8 cellular contexts compared by ENCODE assay signal in the genomic region with DNA sequence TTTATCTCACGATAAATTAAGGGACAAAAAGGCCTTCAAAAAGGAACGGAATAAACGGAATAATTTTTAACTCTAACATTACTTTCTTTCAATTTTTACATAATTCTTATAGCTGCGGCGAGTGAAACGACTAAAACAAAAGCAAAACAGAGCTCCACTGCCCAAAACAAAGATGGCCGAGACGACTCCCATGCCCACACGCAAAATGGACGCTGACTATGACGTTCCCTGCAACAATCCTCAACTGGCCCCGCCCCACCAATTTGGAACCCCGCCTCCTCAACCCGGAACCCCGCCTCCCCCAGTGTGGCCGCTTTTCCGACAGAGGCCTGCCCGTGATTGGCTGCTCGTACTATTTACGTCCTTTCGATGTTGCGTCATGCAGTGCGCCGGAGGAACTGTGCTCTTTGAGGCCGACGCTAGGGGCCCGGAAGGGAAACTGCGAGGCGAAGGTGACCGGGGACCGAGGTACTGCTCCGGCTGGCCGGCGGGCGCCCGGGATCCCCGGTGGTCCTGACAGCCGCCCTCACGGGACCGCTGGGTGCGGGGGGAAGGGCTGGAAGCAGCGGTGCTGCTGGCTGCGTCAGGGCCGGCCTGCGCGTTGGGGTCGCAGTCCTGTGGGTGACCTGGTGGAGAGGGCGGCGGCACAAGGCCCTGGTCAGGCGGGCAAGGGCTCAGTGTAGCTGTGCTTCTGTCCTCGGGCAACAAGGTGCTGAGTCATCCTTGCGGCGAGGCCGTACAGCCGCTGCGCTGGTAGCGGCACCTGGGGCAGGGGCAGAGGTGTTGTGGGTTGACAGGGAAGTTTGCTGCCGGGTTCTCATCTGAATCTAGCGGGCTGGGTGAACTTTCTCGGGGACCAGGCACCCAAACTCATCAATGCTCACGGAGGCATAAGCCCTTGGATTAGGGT. TPM values are rescaled to one million over a fixed set of nuclear protein-coding genes. Genes with fewer than 3 reads are reported as not detected.
DNase-seq lines count a peak whose midpoint lies in the region; FAIRE-seq and TF ChIP-seq lines count a peak whose summit lies in the region.

A gene with protein sequence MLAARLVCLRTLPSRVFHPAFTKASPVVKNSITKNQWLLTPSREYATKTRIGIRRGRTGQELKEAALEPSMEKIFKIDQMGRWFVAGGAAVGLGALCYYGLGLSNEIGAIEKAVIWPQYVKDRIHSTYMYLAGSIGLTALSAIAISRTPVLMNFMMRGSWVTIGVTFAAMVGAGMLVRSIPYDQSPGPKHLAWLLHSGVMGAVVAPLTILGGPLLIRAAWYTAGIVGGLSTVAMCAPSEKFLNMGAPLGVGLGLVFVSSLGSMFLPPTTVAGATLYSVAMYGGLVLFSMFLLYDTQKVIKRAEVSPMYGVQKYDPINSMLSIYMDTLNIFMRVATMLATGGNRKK (plus strand): TSS at position 384 of the 910 bp plus-strand sequence. CDS start 1,992 bp downstream, outside the sequence.

- DNase-seq in COLO829 (ENCODE audit: low spot score) = peak; percentile 84
- peak; percentile 94 for DNase-seq in GM20000 (ENCODE audit: low spot score)
- peak; percentile 93 for DNase-seq in HT1080 (ENCODE audit: low read depth)
- DNase-seq in NOMO-1 treated with DMSO at 0.1 percent for 48 hours (lab: John Stamatoyannopoulos, UW; ENCODE audit: unreplicated experiment) = peak; percentile 96
- peak; percentile 95 to 98 (median 96) for DNase-seq in activated CD8-positive, alpha-beta memory T cell treated with anti-CD3 and anti-CD28 coated beads for 48 hours (ENCODE audit: low read depth in 2 of 3, low spot score in 2 of 3)
- peak; percentile 97 to 100 for DNase-seq in H1 (ENCODE audit: low read depth in 1 of 2, low spot score in 2 of 2)
- peak; percentile 99 for DNase-seq in mesenchymal stem cell
- DNase-seq in stimulated activated CD8-positive, alpha-beta memory T cell treated with anti-CD3 and anti-CD28 coated beads, Interleukin-15, amount 100 ng/mL, for 1 hour (ENCODE audit: low read depth) = peak; percentile 100

- H4K91ac ChIP-seq in H1 (replicated peaks; ENCODE audit: insufficient read length, low read length) (peak within 1 kb of the TSS; percentile 56), mesenchymal stem cell (ENCODE audit: low read length) (peak within 1 kb of the TSS; percentile 98)

- H2BK20ac ChIP-seq in H1 (ENCODE audit: low read length) = no peak within 1 kb of the TSS

- H3K23me2 ChIP-seq in H1 (ENCODE audit: low read depth, low read length) = no peaks in the 10 kb centered on the region; the same call in 1 of the 2 replicates

- peaks cover 8 to 24% of the 10 kb centered on the region in 2 experiments for H3K79me2 ChIP-seq in H1 (ENCODE audit: control insufficient read depth in 1 of 2, insufficient read depth in 2 of 2, low read length in 2 of 2)

- POLR2A ChIA-PET in H1 (lab: Charles Lee; ENCODE audit: partially characterized antibody) = interaction anchor here (0.7 to 3.4 kb wide), 20 partner anchors 8 to 373 kb away, joined by 3 to 16 read pairs (median 4); a partner anchor contains a TSS

- H3K9me3 ChIP-seq in H1 (ENCODE audit: insufficient read depth in 2 of 2, low read depth in 1 of 2, low read length in 1 of 2) (no peaks in the 10 kb centered on the region), mesenchymal stem cell (ENCODE audit: control insufficient read depth, low read length) (no peaks in the 10 kb centered on the region)

- peak; percentile 82 for FAIRE-seq in H1 (lab: Jason Lieb, UNC)

- no peak within 1 kb of the TSS for H3K23ac ChIP-seq in H1 (ENCODE audit: insufficient read length)
- peak within 1 kb of the TSS in 1 of 2 experiments; percentile 34 for H3K23ac ChIP-seq in mesenchymal stem cell (ENCODE audit: low read length in 2 of 2)

- H3K4me1 ChIP-seq in H1 (replicated peaks in 1 of 4; ENCODE audit: control insufficient read depth in 3 of 4, insufficient read depth in 4 of 4, low read length in 3 of 4) (peaks cover 3 to 9% (median 4%) of the 10 kb centered on the region in 4 experiments; a peak in 6 of 7 replicates), mesenchymal stem cell (ENCODE audit: control insufficient read depth, insufficient read depth, low read depth, low read length) (peaks cover 2% of the 10 kb centered on the region)

- H3K79me1 ChIP-seq in H1 (ENCODE audit: low read depth, low read length) = peaks cover 2% of the 10 kb centered on the region; the same call in 1 of the 2 replicates
- H3K79me1 ChIP-seq in mesenchymal stem cell (replicated peaks; ENCODE audit: low read length, poor library complexity, severe bottlenecking) = peaks cover 5% of the 10 kb centered on the region

- H2AK5ac ChIP-seq in H1 (ENCODE audit: low read depth, low read length) (no peak within 1 kb of the TSS), mesenchymal stem cell (ENCODE audit: low read length, severe bottlenecking) (no peak within 1 kb of the TSS)

- H3K9ac ChIP-seq in H1 (replicated peaks in 1 of 4; ENCODE audit: extremely low read depth in 1 of 4, low read depth in 3 of 4, low read length in 3 of 4) (peak within 1 kb of the TSS; percentile 80 to 93 (median 87)), mesenchymal stem cell (ENCODE audit: low read length) (peak within 1 kb of the TSS; percentile 99)

- H2BK12ac ChIP-seq in H1 (ENCODE audit: low read depth, low read length) = peak within 1 kb of the TSS; percentile 76
- peak within 1 kb of the TSS in 1 of 2 experiments; percentile 49 for H2BK12ac ChIP-seq in mesenchymal stem cell (ENCODE audit: low read length in 2 of 2)

- WGBS in H1 (ENCODE audit: extremely low coverage in 1 of 2, insufficient coverage in 1 of 2, insufficient read length in 1 of 2, insufficient replicate concordance in 2 of 2, low coverage in 1 of 2, low lambda C conversion rate in 2 of 2, missing lambda C conversion rate in 1 of 2), 2 experiments = 3% methylated on average over 56 of the region's 61 CpGs; no CpG with 5 or more reads in 1 of the 2 experiments
- 0% methylated on average over 61 of the region's 61 CpGs for WGBS in mesenchymal stem cell

- H4K5ac ChIP-seq in H1 (ENCODE audit: insufficient read length, low read depth, low read length) = peak within 1 kb of the TSS; percentile 70

- peak within 1 kb of the TSS; percentile 71 for H2AFZ ChIP-seq in H1 (ENCODE audit: low read length)
- H2AFZ ChIP-seq in mesenchymal stem cell (ENCODE audit: low read depth, low read length) = peak within 1 kb of the TSS; percentile 89

- H2BK5ac ChIP-seq in H1 (ENCODE audit: low read depth, low read length) (peak within 1 kb of the TSS; percentile 80), mesenchymal stem cell (ENCODE audit: low read depth, low read length, poor library complexity, severe bottlenecking) (no peak within 1 kb of the TSS)

- H3K18ac ChIP-seq in H1 (ENCODE audit: extremely low read depth, low read length) (peak within 1 kb of the TSS; percentile 13; the same call in 1 of the 2 replicates), mesenchymal stem cell (ENCODE audit: low read depth in 1 of 2, low read length in 2 of 2) (peak within 1 kb of the TSS; percentile 79 to 86)

- H3K4ac ChIP-seq in H1 (replicated peaks; ENCODE audit: insufficient read length, low read depth, low read length) = no peak within 1 kb of the TSS
- H3K4ac ChIP-seq in mesenchymal stem cell (ENCODE audit: low read depth in 1 of 2, low read length in 2 of 2) = peak within 1 kb of the TSS; percentile 10 to 90

- H4K20me1 ChIP-seq in H1 (replicated peaks in 1 of 2; ENCODE audit: control insufficient read depth in 1 of 2, insufficient read depth in 2 of 2, low read length in 2 of 2) = peaks cover 0 to 1% of the 10 kb centered on the region in 2 experiments

- H3K27ac ChIP-seq in H1 (ENCODE audit: low read depth, low read length) (peak within 1 kb of the TSS; percentile 83), mesenchymal stem cell (ENCODE audit: low read length, poor library complexity, severe bottlenecking) (peak within 1 kb of the TSS; percentile 29)

- H2BK15ac ChIP-seq in H1 (ENCODE audit: low read length) = no peak within 1 kb of the TSS
- peak within 1 kb of the TSS; percentile 62 for H2BK15ac ChIP-seq in mesenchymal stem cell (ENCODE audit: low read depth, poor library complexity, severe bottlenecking)

- H3K4me3 ChIP-seq in H1 (ENCODE audit: extremely low read depth in 1 of 4, insufficient read depth in 2 of 4, low read depth in 3 of 4, low read length in 4 of 4) (peak within 1 kb of the TSS; percentile 88 to 97 (median 96)), mesenchymal stem cell (ENCODE audit: insufficient read depth in 1 of 2, low read depth in 1 of 2, low read length in 2 of 2) (peak within 1 kb of the TSS; percentile 90 to 95)

- H4K8ac ChIP-seq in H1 (ENCODE audit: extremely low read depth, insufficient read depth, low read length) = peak within 1 kb of the TSS; percentile 93
- H4K8ac ChIP-seq in mesenchymal stem cell (ENCODE audit: low read length) = peak within 1 kb of the TSS; percentile 94

- H2BK120ac ChIP-seq in H1 (replicated peaks; ENCODE audit: low read depth, low read length) = peak within 1 kb of the TSS; percentile 19
- peak within 1 kb of the TSS; percentile 51 for H2BK120ac ChIP-seq in mesenchymal stem cell (ENCODE audit: low read depth, low read length)

- H3K36me3 ChIP-seq in H1 (ENCODE audit: control insufficient read depth in 2 of 4, insufficient read depth in 4 of 4, low read length in 3 of 4) (peaks cover 8 to 32% (median 12%) of the 10 kb centered on the region in 4 experiments; a peak in 7 of 8 replicates), mesenchymal stem cell (ENCODE audit: control insufficient read depth in 1 of 2, insufficient read depth in 2 of 2, low read depth in 1 of 2, low read length in 2 of 2) (peaks cover 0 to 31% of the 10 kb centered on the region in 2 experiments)

- peak; percentile 77 to 80 for TF ChIP-seq POLR2A in H1 (IDR thresholded peaks at IDR 0.05; ENCODE audit: control extremely low read depth in 1 of 2, low read depth in 2 of 2, low read length in 2 of 2)

- TF ChIP-seq RAD21 in H1 (IDR thresholded peaks at IDR 0.05 in 1 of 2, conservative IDR thresholded peaks at IDR 0.05 in 1 of 2; ENCODE audit: low read depth in 2 of 2, low read length in 2 of 2) = no peak

- TF ChIP-seq EP300 in H1 (IDR thresholded peaks at IDR 0.05; ENCODE audit: borderline replicate concordance in 1 of 2, low read depth in 2 of 2, low read length in 2 of 2) = no peak

- H3K56ac ChIP-seq in H1 (replicated peaks; ENCODE audit: insufficient read length, low read depth, low read length) = peak within 1 kb of the TSS; percentile 63

- TF ChIP-seq CTCF in GM20000 (IDR thresholded peaks at IDR 0.05; ENCODE audit: extremely low read depth, missing control alignments) (no peak), H1 (IDR thresholded peaks at IDR 0.05; ENCODE audit: control extremely low read depth in 1 of 3, insufficient read depth in 1 of 3, low read depth in 1 of 3, low read length in 3 of 3) (peak; percentile 9 to 38 (median 37); a peak in 2 of 4 replicates)

- no peaks in the 10 kb centered on the region for H3K27me3 ChIP-seq in H1 (replicated peaks in 1 of 4; ENCODE audit: control insufficient read depth in 3 of 4, extremely low read depth in 1 of 4, insufficient read depth in 3 of 4, low read length in 3 of 4)
- H3K27me3 ChIP-seq in mesenchymal stem cell (ENCODE audit: control insufficient read depth in 1 of 2, insufficient read depth in 1 of 2, low read length in 2 of 2) = no peaks in the 10 kb centered on the region

- H3K4me2 ChIP-seq in H1 (ENCODE audit: insufficient read depth in 1 of 2, low read depth in 2 of 2, low read length in 2 of 2) (peak within 1 kb of the TSS; percentile 74 to 81), mesenchymal stem cell (ENCODE audit: low read length, poor library complexity, severe bottlenecking) (peak within 1 kb of the TSS; percentile 71)

- CTCF ChIA-PET in H1 (lab: Charles Lee; ENCODE audit: partially characterized antibody) = interaction anchor here (0.7 to 12.2 kb wide), 11 partner anchors 9 to 474 kb away, joined by 3 to 248 read pairs (median 5); no protein-coding TSS in a partner anchor

- H3K14ac ChIP-seq in H1 (ENCODE audit: insufficient read length) = no peak within 1 kb of the TSS
- H3K14ac ChIP-seq in mesenchymal stem cell (ENCODE audit: low read length in 2 of 2) = peak within 1 kb of the TSS in 1 of 2 experiments; percentile 98

RNA-seq across cellular contexts. Expression of the gene that starts here (rescaled TPM):
- total RNA-seq in HT1080 (2014; rRNA removed; shearing (Covaris generic)) = 219 and 262 TPM in 2 replicates
- 231 and 259 TPM in 2 replicates for polyA plus RNA-seq in HT1080 (2015; cell fraction: cytosol; rRNA removed)
- 159 and 182 TPM in 2 replicates for polyA plus RNA-seq in HT1080 (2015; cell fraction: nucleus; rRNA removed)
- 87.8 and 97.0 TPM in 2 replicates for total RNA-seq in H1 (2021; fragmentation: NEBNext Ultra II Directional; extraction: Animal tissue kit (Norgen Biotek cat#: 25700))
- 55.0 and 86.2 TPM in 2 replicates for polyA plus RNA-seq in H1 (2011; rRNA removed)
- polyA plus RNA-seq in H1 (2011; cell fraction: cytosol; rRNA removed) = 94.9 TPM
- polyA plus RNA-seq in H1 (2011; cell fraction: nucleus; rRNA removed) = 37.7 TPM
- 88.3 to 116 TPM (median 97.3 TPM) in 4 replicates for polyA plus RNA-seq in H1 (2012, experiment 1 of 2)
- polyA plus RNA-seq in H1 (2012, experiment 2 of 2) = 40.9 TPM
- 49.9 TPM for polyA plus RNA-seq in H1 (2013, experiment 1 of 2)
- 51.0 TPM for polyA plus RNA-seq in H1 (2013, experiment 2 of 2)
- 87.1 and 104 TPM in 2 replicates for polyA minus RNA-seq in H1 (2011; rRNA and poly(A)+ RNA removed)
- polyA minus RNA-seq in H1 (2011; cell fraction: cytosol; rRNA and poly(A)+ RNA removed) = 34.2 TPM
- 26.1 TPM for polyA minus RNA-seq in H1 (2011; cell fraction: nucleus; rRNA and poly(A)+ RNA removed)
- polyA plus RNA-seq in mesenchymal stem cell (2013, experiment 1 of 2) = 108 TPM
- 114 TPM for polyA plus RNA-seq in mesenchymal stem cell (2013, experiment 2 of 2)

Comparison
In these comparisons a context has a peak if more than half of its experiments do, and no peak if none do; other contexts are left out.
1. Peak in every context shown above with its lines: DNase-seq, H3K4me3 ChIP-seq and H3K27ac ChIP-seq.